In genomic region chr3:173617490-173617889, GRCh38 we compare ENCODE assay signal across 23 cellular contexts.
A peak's percentile ranks its signal among the peaks of the same experiment; 100 is the strongest.
DNase-seq lines count a peak whose midpoint lies in the region; ATAC-seq, FAIRE-seq and TF ChIP-seq lines count a peak whose summit lies in the region.
"Had no signal": no experiment of that assay in that cellular context is flagged by ENCODE, and none has a peak within 500 bp of the region (broad histone marks: within the 10 kb centered on the region; RNA-seq: fewer than 3 reads in every experiment).

No MANE protein-coding gene starts in this region.

- no peak overlapping the region for H3K4me2 ChIP-seq in mammary epithelial cell (ENCODE audit: insufficient read depth, low read depth, low read length)
- H3K4me2 ChIP-seq: A549, BLaER1 had no signal

- no peaks in the 10 kb centered on the region for H3K4me1 ChIP-seq in mammary epithelial cell (ENCODE audit: insufficient read depth, low read length)
- H3K4me1 ChIP-seq in upper lobe of right lung, result no peaks in the 10 kb centered on the region
- H3K4me1 ChIP-seq: A549, esophagus squamous epithelium had no signal

- intact Hi-C loops in MCF 10A (cut with micrococcal nuclease), result no loop called here
- intact Hi-C loops in mammary epithelial cell (cut with micrococcal nuclease), result no loop called here
- intact Hi-C loops in upper lobe of right lung (cut with DNase I), result no loop called here
- intact Hi-C loops in posterior vena cava (cut with DNase I), result no loop called here

- H3K27me3 ChIP-seq in mammary epithelial cell (ENCODE audit: insufficient read depth, low read length), result no peaks in the 10 kb centered on the region
- no peaks in the 10 kb centered on the region for H3K27me3 ChIP-seq in upper lobe of right lung
- H3K27me3 ChIP-seq: BLaER1, esophagus squamous epithelium had no signal

- H4K20me1 ChIP-seq in mammary epithelial cell (ENCODE audit: insufficient read depth, low read length), result no peaks in the 10 kb centered on the region
- H4K20me1 ChIP-seq: BLaER1 had no signal

- H3K27ac Mint-ChIP-seq in MCF 10A (ENCODE audit: low read depth, unreplicated experiment), result no peak overlapping the region
- H3K27ac Mint-ChIP-seq: activated naive CD4-positive, alpha-beta T cell treated with anti-CD3 and anti-CD28 coated beads, Interleukin-2, amount 50 U/mL, for 24 hours; effector memory CD8-positive, alpha-beta T cell had no signal

- in situ Hi-C loops in mammary epithelial cell (cut with MboI; ENCODE audit: low sequenced_read_pairs in 2 of 2), result no loop called here

- peak; percentile 25 for DNase-seq in MCF 10A (ENCODE audit: unreplicated experiment)
- no peak for DNase-seq in mammary epithelial cell
- peak; percentile 69 for DNase-seq in upper lobe of right lung
- no peak for DNase-seq in NCI-H187 treated with DMSO at 0.1 percent for 48 hours (lab: John Stamatoyannopoulos, UW)
- no peak for DNase-seq in foreskin melanocyte
- no peak for DNase-seq in posterior vena cava (ENCODE audit: low spot score)
- DNase-seq: activated CD4-positive, CD25-positive, alpha-beta regulatory T cell treated with anti-CD3 and anti-CD28 coated beads, Interleukin-2, amount 50 U/mL, for 72 hours; Calu3; effector memory CD8-positive, alpha-beta T cell; esophagus squamous epithelium; Karpas-422; NCI-H1417; NCI-H345; retina; RPMI8226; stimulated activated CD8-positive, alpha-beta memory T cell treated with anti-CD3 and anti-CD28 coated beads, Interleukin-4, amount 100 ng/mL, for 48 hours had no signal

- H3K9me3 ChIP-seq in mammary epithelial cell (replicated peaks; ENCODE audit: insufficient read depth, low read length) (no peaks in the 10 kb centered on the region), upper lobe of right lung (no peaks in the 10 kb centered on the region)
- H3K9me3 ChIP-seq: A549, BLaER1, esophagus squamous epithelium had no signal

- H3K9me3 Mint-ChIP-seq in MCF 10A (ENCODE audit: unreplicated experiment), result no peaks in the 10 kb centered on the region

- no peaks in the 10 kb centered on the region for H3K79me2 ChIP-seq in mammary epithelial cell (ENCODE audit: insufficient read depth, low read length)

- WGBS in mammary epithelial cell (ENCODE audit: low coverage, missing lambda C conversion rate), result 12% methylated on average over 5 of the region's 5 CpGs

- no peaks in the 10 kb centered on the region for H3K36me3 Mint-ChIP-seq in MCF 10A (ENCODE audit: insufficient read depth, unreplicated experiment)
- H3K36me3 Mint-ChIP-seq: activated naive CD4-positive, alpha-beta T cell treated with anti-CD3 and anti-CD28 coated beads, Interleukin-2, amount 50 U/mL, for 24 hours had no signal

- H3K36me3 ChIP-seq in mammary epithelial cell (ENCODE audit: insufficient read depth, low read length) (no peaks in the 10 kb centered on the region), upper lobe of right lung (no peaks in the 10 kb centered on the region)
- H3K36me3 ChIP-seq: BLaER1, esophagus squamous epithelium had no signal

- H3K27me3 Mint-ChIP-seq in MCF 10A (ENCODE audit: insufficient read depth, unreplicated experiment), result peaks cover 78% of the 10 kb centered on the region
- H3K27me3 Mint-ChIP-seq: activated naive CD4-positive, alpha-beta T cell treated with anti-CD3 and anti-CD28 coated beads, Interleukin-2, amount 50 U/mL, for 24 hours; effector memory CD8-positive, alpha-beta T cell had no signal

- no peak overlapping the region for H2AFZ ChIP-seq in mammary epithelial cell (ENCODE audit: low read depth, low read length)

- no peak for TF ChIP-seq CTCF in MCF 10A (IDR thresholded peaks at IDR 0.05; ENCODE audit: unreplicated experiment)
- no peak for TF ChIP-seq CTCF in mammary epithelial cell (conservative IDR thresholded peaks at IDR 0.05 in 1 of 2, IDR thresholded peaks at IDR 0.05 in 1 of 2; ENCODE audit: extremely low read depth in 1 of 2, insufficient read depth in 1 of 2, low read depth in 1 of 2, low read length in 2 of 2)
- no peak for TF ChIP-seq CTCF in VCaP (conservative IDR thresholded peaks at IDR 0.05)
- no peak for TF ChIP-seq CTCF in upper lobe of right lung (IDR thresholded peaks at IDR 0.05)

- BruUV-seq in MCF 10A (replicated peaks; lab: Mats Ljungman, UMichigan) (no TSS peak), mammary epithelial cell (replicated peaks; lab: Mats Ljungman, UMichigan) (no TSS peak)

- no peak overlapping the region for H3K4me3 Mint-ChIP-seq in MCF 10A (ENCODE audit: unreplicated experiment)
- H3K4me3 Mint-ChIP-seq: activated naive CD4-positive, alpha-beta T cell treated with anti-CD3 and anti-CD28 coated beads, Interleukin-2, amount 50 U/mL, for 24 hours; effector memory CD8-positive, alpha-beta T cell had no signal

- POLR2A ChIA-PET in MCF 10A (lab: Yijun Ruan, JAX), result no interaction called here

- H3K9ac ChIP-seq in mammary epithelial cell (ENCODE audit: insufficient read depth, low read length), result no peak overlapping the region
- H3K9ac ChIP-seq: BLaER1 had no signal

- H3K4me3 ChIP-seq in mammary epithelial cell (replicated peaks in 1 of 3; ENCODE audit: insufficient read depth in 1 of 3, low read depth in 2 of 3, low read length in 3 of 3) (no peak overlapping the region), upper lobe of right lung (no peak overlapping the region)
- H3K4me3 ChIP-seq: A549, BLaER1, esophagus squamous epithelium had no signal

- CTCF ChIA-PET in MCF 10A (lab: Yijun Ruan, JAX), result no interaction called here
- CTCF ChIA-PET in mammary epithelial cell (lab: Charles Lee; ENCODE audit: low non-redundant PET), result no interaction called here

- peak; percentile 69 for ATAC-seq in upper lobe of right lung
- ATAC-seq: A549; effector memory CD8-positive, alpha-beta T cell; left colon had no signal

- no peaks in the 10 kb centered on the region for H3K4me1 Mint-ChIP-seq in MCF 10A (ENCODE audit: insufficient read depth, unreplicated experiment)
- H3K4me1 Mint-ChIP-seq: activated naive CD4-positive, alpha-beta T cell treated with anti-CD3 and anti-CD28 coated beads, Interleukin-2, amount 50 U/mL, for 24 hours had no signal

- H3K27ac ChIP-seq in mammary epithelial cell (ENCODE audit: insufficient read depth, low read depth, low read length) (no peak overlapping the region), VCaP (peak overlapping the region; percentile 34; the same call in 1 of the 2 replicates), upper lobe of right lung (no peak overlapping the region)
- H3K27ac ChIP-seq: A549, BLaER1, esophagus squamous epithelium had no signal

- dilution Hi-C loops in mammary epithelial cell (cut with HindIII; ENCODE audit: low sequenced_read_pairs), result no loop called here

- peak; percentile 65 for FAIRE-seq in islet of Langerhans (lab: Jason Lieb, UNC)
- FAIRE-seq: A549, colon had no signal

Comparison
In these comparisons a context has a peak if more than half of its experiments do, and no peak if none do; other contexts are left out.
1. DNase-seq: peak in MCF 10A (single experiment) and upper lobe of right lung (single experiment); none in mammary epithelial cell (single experiment), NCI-H187 treated with DMSO at 0.1 percent for 48 hours (single experiment), foreskin melanocyte (single experiment) and posterior vena cava (single experiment).